9 cellular contexts compared by ENCODE assay signal in the genomic region with DNA sequence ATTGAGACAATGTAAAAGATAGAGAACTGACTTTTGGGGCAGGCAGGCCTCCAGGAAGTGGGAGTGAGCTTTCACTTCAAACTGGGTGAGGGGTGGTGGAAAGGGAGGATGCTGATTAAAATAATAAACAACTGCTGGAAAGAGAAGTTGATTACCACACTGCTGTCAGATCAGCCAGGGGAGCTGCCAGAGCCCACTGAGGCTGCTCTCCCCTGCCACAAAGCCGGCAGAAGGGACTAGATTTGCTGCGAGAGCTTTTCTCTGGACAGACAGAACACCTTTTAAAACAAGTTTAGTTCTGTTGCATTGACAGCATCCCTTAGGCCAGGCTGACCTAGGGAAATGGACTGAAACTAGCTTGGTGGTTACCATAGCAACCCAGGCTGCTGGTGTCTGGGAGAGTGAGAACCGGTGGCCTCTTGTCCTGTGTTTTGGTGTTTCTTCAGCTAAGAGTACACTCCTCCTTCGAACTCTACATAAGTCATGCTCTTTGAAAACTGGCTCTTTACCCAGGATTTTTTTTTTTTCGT.
DNase-seq lines count a peak whose midpoint lies in the region; ATAC-seq and TF ChIP-seq lines count a peak whose summit lies in the region.
"Had no signal": no experiment of that assay in that cellular context is flagged by ENCODE, and none has a peak within 500 bp of the region (broad histone marks: within the 10 kb centered on the region; RNA-seq: fewer than 3 reads in every experiment).

No MANE protein-coding gene starts in this region.

- peak overlapping the region; percentile 44 for H3K27ac ChIP-seq in HL-60 (replicated peaks)

- H3K4me3 Mint-ChIP-seq in activated T-cell treated with anti-CD3 and anti-CD28 coated beads, Interleukin-2, amount 50 U/mL, for 72 hours, result peak overlapping the region; percentile 56 to 73

- no peaks in the 10 kb centered on the region for H3K9me3 Mint-ChIP-seq in activated T-cell treated with anti-CD3 and anti-CD28 coated beads, Interleukin-2, amount 50 U/mL, for 72 hours
- H3K9me3 Mint-ChIP-seq: IgD-negative memory B cell had no signal

- peak; percentile 78 for ATAC-seq in GM19395 (IDR thresholded peaks at IDR 0.05; ENCODE audit: unreplicated experiment)
- peak; percentile 54 to 64 for ATAC-seq in activated T-cell treated with anti-CD3 and anti-CD28 coated beads, Interleukin-2, amount 50 U/mL, for 72 hours (replicated peaks in 1 of 2)

- peak; percentile 23 for DNase-seq in COR-L47 (lab: John Stamatoyannopoulos, UW)
- DNase-seq in HL-60 (ENCODE audit: low read depth in 1 of 2, low spot score in 1 of 2), result peak in 1 of 2 experiments; percentile 43
- peak; percentile 4 to 10 for DNase-seq in activated T-cell treated with anti-CD3 and anti-CD28 coated beads, Interleukin-2, amount 50 U/mL, for 72 hours
- peak; percentile 48 for DNase-seq in iPS-NIHi11 (ENCODE audit: low spot score)
- DNase-seq in stromal cell of bone marrow (ENCODE audit: low read depth), result peak; percentile 52
- DNase-seq in SHP77 treated with DMSO at 0.1 percent for 48 hours (lab: John Stamatoyannopoulos, UW), result no peak
- DNase-seq in activated CD8-positive, alpha-beta memory T cell treated with anti-CD3 and anti-CD28 coated beads for 24 hours, result no peak

- no peak for TF ChIP-seq CTCF in HL-60 (IDR thresholded peaks at IDR 0.05; ENCODE audit: insufficient read depth, low read length)

- H3K4me3 ChIP-seq in HL-60 (replicated peaks; ENCODE audit: insufficient read depth, low read length), result no peak overlapping the region

- H3K27me3 ChIP-seq in HL-60 (ENCODE audit: insufficient read depth, poor library complexity, severe bottlenecking), result no peaks in the 10 kb centered on the region

- peaks cover 59% of the 10 kb centered on the region for H3K4me1 Mint-ChIP-seq in activated T-cell treated with anti-CD3 and anti-CD28 coated beads, Interleukin-2, amount 50 U/mL, for 72 hours (ENCODE audit: low read depth)

- no peaks in the 10 kb centered on the region for H3K27me3 Mint-ChIP-seq in activated T-cell treated with anti-CD3 and anti-CD28 coated beads, Interleukin-2, amount 50 U/mL, for 72 hours (ENCODE audit: low read depth)
- H3K27me3 Mint-ChIP-seq: IgD-negative memory B cell had no signal

- H3K27ac Mint-ChIP-seq in activated T-cell treated with anti-CD3 and anti-CD28 coated beads, Interleukin-2, amount 50 U/mL, for 72 hours, result peak overlapping the region; percentile 89

- H3K36me3 Mint-ChIP-seq in activated T-cell treated with anti-CD3 and anti-CD28 coated beads, Interleukin-2, amount 50 U/mL, for 72 hours (ENCODE audit: insufficient read depth in 2 of 2), result peaks cover 2% of the 10 kb centered on the region in 2 donors

Comparison
In these comparisons a context has a peak if more than half of its experiments do, and no peak if none do; other contexts are left out.
1. DNase-seq: peak in COR-L47 (single experiment), activated T-cell treated with anti-CD3 and anti-CD28 coated beads, Interleukin-2, amount 50 U/mL, for 72 hours (2 of 2), iPS-NIHi11 (single experiment) and stromal cell of bone marrow (single experiment); none in SHP77 treated with DMSO at 0.1 percent for 48 hours (single experiment) and activated CD8-positive, alpha-beta memory T cell treated with anti-CD3 and anti-CD28 coated beads for 24 hours (single experiment).